Comparison of ENCODE assay signal across 9 cellular contexts in genomic region chr4:76897522-76898384, GRCh38. TPM values are rescaled to one million over a fixed set of nuclear protein-coding genes. Genes with fewer than 3 reads are reported as not detected.
DNase-seq lines count a peak whose midpoint lies in the region; ATAC-seq and TF ChIP-seq lines count a peak whose summit lies in the region.
"Had no signal": no experiment of that assay in that cellular context is flagged by ENCODE, and none has a peak within 500 bp of the region (broad histone marks: within the 10 kb centered on the region; RNA-seq: fewer than 3 reads in every experiment).

A gene with protein sequence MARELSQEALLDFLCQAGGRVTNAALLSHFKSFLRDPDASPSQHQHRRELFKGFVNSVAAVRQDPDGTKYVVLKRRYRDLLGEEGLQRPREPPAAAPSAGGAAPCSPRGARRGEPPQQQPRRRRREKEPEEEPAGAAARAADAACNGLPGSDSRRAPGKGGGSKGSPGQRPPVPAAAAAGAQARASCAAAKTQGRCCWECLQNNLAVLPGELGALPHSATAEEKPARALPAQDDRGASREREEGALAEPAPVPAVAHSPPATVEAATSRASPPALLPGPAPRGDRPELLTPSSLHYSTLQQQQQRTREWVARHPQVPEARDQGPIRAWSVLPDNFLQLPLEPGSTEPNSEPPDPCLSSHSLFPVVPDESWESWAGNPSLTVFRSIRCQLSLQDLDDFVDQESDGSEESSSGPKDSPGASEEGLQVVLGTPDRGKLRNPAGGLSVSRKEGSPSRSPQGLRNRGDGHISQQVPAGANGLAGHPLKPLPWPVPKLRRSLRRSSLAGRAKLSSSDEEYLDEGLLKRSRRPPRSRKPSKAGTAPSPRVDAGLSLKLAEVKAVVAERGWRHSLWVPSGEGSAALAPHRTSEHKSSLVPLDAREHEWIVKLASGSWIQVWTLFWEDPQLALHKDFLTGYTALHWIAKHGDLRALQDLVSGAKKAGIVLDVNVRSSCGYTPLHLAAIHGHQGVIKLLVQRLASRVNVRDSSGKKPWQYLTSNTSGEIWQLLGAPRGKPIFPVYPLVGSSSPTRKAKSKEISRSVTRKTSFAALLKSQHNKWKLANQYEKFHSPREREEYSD (minus strand): TSS chr4:76898144. CDS start chr4:76897849, 295 bp downstream.

- no peak for TF ChIP-seq CTCF in breast epithelium (IDR thresholded peaks at IDR 0.05)

- H3K9me3 ChIP-seq in breast epithelium = no peaks in the 10 kb centered on the region

- H3K36me3 ChIP-seq in breast epithelium = no peaks in the 10 kb centered on the region

- intact Hi-C loops in breast epithelium (cut with DNase I; ENCODE audit: low total_unique reads) = no loop called here

- TF ChIP-seq POLR2A in breast epithelium (IDR thresholded peaks at IDR 0.05) = no peak

- H3K27me3 ChIP-seq in breast epithelium = no peaks in the 10 kb centered on the region

- peak; percentile 61 for DNase-seq in DMS79 treated with DMSO at 0.1 percent for 48 hours (lab: John Stamatoyannopoulos, UW)
- DNase-seq in T-helper 1 cell = peak; percentile 10 to 30 (median 14)
- DNase-seq in breast epithelium (ENCODE audit: low spot score in 2 of 2) = peak; percentile 67 to 84
- DNase-seq in kidney tubule cell (ENCODE audit: low spot score) = peak; percentile 90
- DNase-seq in stimulated activated CD4-positive, alpha-beta T cell treated with anti-CD3 and anti-CD28 coated beads, Interleukin-4, amount 100 ng/mL, for 24 hours = peak; percentile 10
- no peak for DNase-seq in middle frontal gyrus (ENCODE audit: extremely low spot score, low spot score)

- ATAC-seq in HG03066 (IDR thresholded peaks at IDR 0.05; ENCODE audit: low read depth, unreplicated experiment) = peak; percentile 51
- ATAC-seq in HG02970 (IDR thresholded peaks at IDR 0.05; ENCODE audit: low FRiP score, unreplicated experiment) = no peak

- H3K4me1 ChIP-seq in breast epithelium = no peaks in the 10 kb centered on the region

- H3K4me3 ChIP-seq in breast epithelium = peak within 1 kb of the TSS; percentile 39 to 68 (median 67)

- peak within 1 kb of the TSS; percentile 72 to 92 for H3K27ac ChIP-seq in breast epithelium

RNA-seq across cellular contexts. Expression of the gene that starts here (rescaled TPM):
- 1 to 10 TPM in 2 of 3 donors, not detected in 1; 2.9 to 5.3 TPM for total RNA-seq in breast epithelium
- total RNA-seq: LHCN-M2 had no signal
